ENCODE assay signal across 14 cellular contexts in genomic region chr18:6058941-6059340, GRCh38.
DNase-seq lines count a peak whose midpoint lies in the region; ATAC-seq and TF ChIP-seq lines count a peak whose summit lies in the region.
"Had no signal": no experiment of that assay in that cellular context is flagged by ENCODE, and none has a peak within 500 bp of the region (broad histone marks: within the 10 kb centered on the region; RNA-seq: fewer than 3 reads in every experiment).

No MANE protein-coding gene starts in this region.

- H3K36me3 Mint-ChIP-seq in GM23338 (ENCODE audit: low read depth) = no peaks in the 10 kb centered on the region
- H3K36me3 Mint-ChIP-seq: naive thymus-derived CD8-positive, alpha-beta T cell had no signal

- H3K4me1 ChIP-seq in GM23338 (ENCODE audit: insufficient read depth) = peaks cover 41% of the 10 kb centered on the region
- H3K4me1 ChIP-seq in psoas muscle = no peaks in the 10 kb centered on the region

- WGBS in psoas muscle, 3 donors = 16 to 24% (median 24%) methylated on average over 6 of the region's 6 CpGs

- H3F3A ChIP-seq in GM23338 (replicated peaks; ENCODE audit: low read depth) = no peaks in the 10 kb centered on the region

- no peaks in the 10 kb centered on the region for H3K79me2 ChIP-seq in GM23338 (replicated peaks; ENCODE audit: insufficient read depth)

- H3K4me2 ChIP-seq in GM23338 = no peak overlapping the region

- intact Hi-C loops in psoas muscle (cut with DNase I) = loop anchor here in 1 of 2 donors (10.0 kb wide), 1 partner anchor 404 kb away; no protein-coding TSS in a partner anchor

- no peak overlapping the region for H3K4me3 ChIP-seq in GM23338
- no peak overlapping the region for H3K4me3 ChIP-seq in fibroblast of the aortic adventitia (ENCODE audit: low read depth, low read length)
- no peak overlapping the region for H3K4me3 ChIP-seq in psoas muscle

- no peaks in the 10 kb centered on the region for H3K36me3 ChIP-seq in GM23338 (ENCODE audit: insufficient read depth)
- no peaks in the 10 kb centered on the region for H3K36me3 ChIP-seq in psoas muscle (ENCODE audit: insufficient read depth in 1 of 2, low read depth in 1 of 2)

- H3K4me3 Mint-ChIP-seq in GM23338 = no peak overlapping the region
- H3K4me3 Mint-ChIP-seq: effector memory CD8-positive, alpha-beta T cell; H9; naive thymus-derived CD8-positive, alpha-beta T cell; stimulated activated naive CD8-positive, alpha-beta T cell treated with anti-CD3 and anti-CD28 coated beads, Interleukin-15, Interleukin-2, amounts not matched to agents 100 ng/mL and 50 ng/mL, for 24 hours had no signal

- no peak overlapping the region for H2AFZ ChIP-seq in GM23338

- no peaks in the 10 kb centered on the region for H3K9me3 Mint-ChIP-seq in GM23338
- H3K9me3 Mint-ChIP-seq: stimulated activated naive CD8-positive, alpha-beta T cell treated with anti-CD3 and anti-CD28 coated beads, Interleukin-15, Interleukin-2, amounts not matched to agents 100 ng/mL and 50 ng/mL, for 24 hours had no signal

- H3K27ac ChIP-seq in GM23338 (ENCODE audit: low read depth) (no peak overlapping the region), psoas muscle (no peak overlapping the region)

- H3K27me3 ChIP-seq in GM23338 (ENCODE audit: insufficient read depth) = no peaks in the 10 kb centered on the region
- H3K27me3 ChIP-seq in psoas muscle (ENCODE audit: insufficient read depth in 3 of 3, low read length in 2 of 3) = no peaks in the 10 kb centered on the region

- no peaks in the 10 kb centered on the region for H3K9me2 ChIP-seq in GM23338 (ENCODE audit: insufficient read depth)

- H4K20me1 ChIP-seq in GM23338 (replicated peaks; ENCODE audit: insufficient read depth) = no peaks in the 10 kb centered on the region

- DNase-seq in GM23338 (ENCODE audit: low spot score) (peak; percentile 27), NCI-H524 treated with DMSO at 0.1 percent for 48 hours (lab: John Stamatoyannopoulos, UW) (peak; percentile 11), fibroblast of the aortic adventitia (ENCODE audit: low read depth) (peak; percentile 54), psoas muscle (no peak), NCI-H2227 (lab: John Stamatoyannopoulos, UW; ENCODE audit: unreplicated experiment) (no peak), amniotic stem cell (lab: John Stamatoyannopoulos, UW) (no peak)
- DNase-seq: activated naive CD4-positive, alpha-beta T cell treated with Interleukin-2 at 50 U/mL for 16 hours; effector memory CD8-positive, alpha-beta T cell; H9; naive thymus-derived CD8-positive, alpha-beta T cell had no signal

- H3K27me3 Mint-ChIP-seq in GM23338 (ENCODE audit: insufficient read depth, low read depth, poor library complexity) = no peaks in the 10 kb centered on the region
- H3K27me3 Mint-ChIP-seq: effector memory CD8-positive, alpha-beta T cell; naive thymus-derived CD8-positive, alpha-beta T cell; stimulated activated naive CD8-positive, alpha-beta T cell treated with anti-CD3 and anti-CD28 coated beads, Interleukin-15, Interleukin-2, amounts not matched to agents 100 ng/mL and 50 ng/mL, for 24 hours had no signal

- H3K9me3 ChIP-seq in psoas muscle = no peaks in the 10 kb centered on the region

- H3K27ac Mint-ChIP-seq in GM23338 = no peak overlapping the region
- H3K27ac Mint-ChIP-seq: effector memory CD8-positive, alpha-beta T cell; H9; naive thymus-derived CD8-positive, alpha-beta T cell; stimulated activated naive CD8-positive, alpha-beta T cell treated with anti-CD3 and anti-CD28 coated beads, Interleukin-15, Interleukin-2, amounts not matched to agents 100 ng/mL and 50 ng/mL, for 24 hours had no signal

- ATAC-seq in GM23338 (peak; percentile 72), psoas muscle (peak; percentile 72 to 96 (median 82)), GM18870 (IDR thresholded peaks at IDR 0.05; ENCODE audit: unreplicated experiment) (no peak), HG02870 (IDR thresholded peaks at IDR 0.05; ENCODE audit: unreplicated experiment) (no peak)
- ATAC-seq: activated CD4-positive, CD25-positive, alpha-beta regulatory T cell treated with anti-CD3 and anti-CD28 coated beads, Interleukin-2, amount 50 U/mL, for 24 hours; effector memory CD8-positive, alpha-beta T cell; naive thymus-derived CD8-positive, alpha-beta T cell had no signal

- TF ChIP-seq CTCF in GM23338 (conservative IDR thresholded peaks at IDR 0.05; ENCODE audit: low read depth in 2 of 2) (no peak), fibroblast of the aortic adventitia (IDR thresholded peaks at IDR 0.05; ENCODE audit: insufficient read depth, low read length) (no peak), psoas muscle (IDR thresholded peaks at IDR 0.05) (no peak)

- H3K4me1 Mint-ChIP-seq in GM23338 = peaks cover 37% of the 10 kb centered on the region; the same call in 2 of the 3 replicates

TF ChIP-seq in GM23338, 12 proteins besides CTCF, POLR2A, EP300 and RAD21 (continues in another document):
- TF ChIP-seq EZH2 (IDR thresholded peaks at IDR 0.05; ENCODE audit: low read depth, unreplicated experiment) (no peak), ZNF331 (CRISPR knock-in tag; IDR thresholded peaks at IDR 0.05; ENCODE audit: low read depth) (no peak), ETS1 (IDR thresholded peaks at IDR 0.05) (no peak), POLR2AphosphoS5 (IDR thresholded peaks at IDR 0.05; ENCODE audit: low read depth) (no peak), STAT1 (IDR thresholded peaks at IDR 0.05; ENCODE audit: unreplicated experiment) (no peak), REST (IDR thresholded peaks at IDR 0.05; ENCODE audit: unreplicated experiment) (no peak)

Comparison
In these comparisons a context has a peak if more than half of its experiments do, and no peak if none do; other contexts are left out.
1. ATAC-seq: peak in GM23338 (single experiment) and psoas muscle (4 of 4); none in GM18870 (single experiment) and HG02870 (single experiment).
2. DNase-seq: peak in GM23338 (single experiment), NCI-H524 treated with DMSO at 0.1 percent for 48 hours (single experiment) and fibroblast of the aortic adventitia (single experiment); none in psoas muscle (0 of 2), NCI-H2227 (single experiment) and amniotic stem cell (single experiment).